In genomic region chr4:138111462-138112000, GRCh38 we compare ENCODE assay signal across 14 cellular contexts.
DNase-seq lines count a peak whose midpoint lies in the region; TF ChIP-seq lines count a peak whose summit lies in the region.
"Had no signal": no experiment of that assay in that cellular context is flagged by ENCODE, and none has a peak within 500 bp of the region (broad histone marks: within the 10 kb centered on the region; RNA-seq: fewer than 3 reads in every experiment).

No MANE protein-coding gene starts in this region.

- no peak for DNase-seq in AG09309 (ENCODE audit: low read depth)
- DNase-seq in brain microvascular endothelial cell, result peak; percentile 34
- DNase-seq in cardiac septum (ENCODE audit: low spot score), result no peak
- no peak for DNase-seq in adrenal gland
- no peak for DNase-seq in activated CD4-positive, alpha-beta T cell treated with anti-CD3 and anti-CD28 coated beads, Interleukin-2, amount 50 U/mL, for 1 hour
- DNase-seq in SHP77 (lab: John Stamatoyannopoulos, UW), result no peak
- DNase-seq: NCI-H1694, NCI-H82, posterior cingulate gyrus had no signal

- H3K27me3 ChIP-seq in HUES6 (ENCODE audit: control insufficient read depth, insufficient read depth, low read length) (no peaks in the 10 kb centered on the region), brain microvascular endothelial cell (replicated peaks) (no peaks in the 10 kb centered on the region), iPS-20b (ENCODE audit: insufficient read depth, low read length) (no peaks in the 10 kb centered on the region), adrenal gland (no peaks in the 10 kb centered on the region)

- H3K9me3 ChIP-seq in HUES6 (ENCODE audit: control insufficient read depth, insufficient read depth, low read depth, low read length) (peaks cover 21% of the 10 kb centered on the region), iPS-20b (ENCODE audit: insufficient read depth, low read depth, low read length) (peaks cover 10% of the 10 kb centered on the region; the same call in 1 of the 2 replicates), adrenal gland (replicated peaks in 1 of 3) (no peaks in the 10 kb centered on the region)

- TF ChIP-seq POLR2A in adrenal gland (IDR thresholded peaks at IDR 0.05), result no peak

- peak; percentile 4 for TF ChIP-seq CTCF in AG09309 (IDR thresholded peaks at IDR 0.05; ENCODE audit: control insufficient read depth, insufficient read depth, low read depth, low read length, missing control alignments)
- no peak for TF ChIP-seq CTCF in brain microvascular endothelial cell (IDR thresholded peaks at IDR 0.05; ENCODE audit: low read depth, low read length, missing control alignments)
- no peak for TF ChIP-seq CTCF in adrenal gland (IDR thresholded peaks at IDR 0.05)

- peak overlapping the region; percentile 29 for H3K9ac ChIP-seq in HUES6 (ENCODE audit: low read length)
- peak overlapping the region; percentile 19; the same call in 1 of the 2 replicates for H3K9ac ChIP-seq in iPS-20b (ENCODE audit: low read depth, low read length)

- H3K4me1 ChIP-seq in HUES6 (ENCODE audit: control insufficient read depth, insufficient read depth, low read length) (peaks cover 40% of the 10 kb centered on the region), iPS-20b (ENCODE audit: insufficient read depth, low read length) (peaks cover 32% of the 10 kb centered on the region; the same call in 1 of the 2 replicates), adrenal gland (replicated peaks in 1 of 2) (no peaks in the 10 kb centered on the region)

- intact Hi-C loops in cardiac septum (cut with DNase I) (no loop called here), adrenal gland (cut with DNase I) (no loop called here)

- in situ Hi-C loops in brain microvascular endothelial cell (cut with HindIII; ENCODE audit: low pct_ligation_motif_present, low sequenced_read_pairs), result no loop called here

- WGBS in adrenal gland, 4 donors, result 80 to 94% (median 88%) methylated on average over 3 of the region's 3 CpGs

- H3K4me3 ChIP-seq in AG09309 (ENCODE audit: control insufficient read depth, low read depth, low read length) (no peak overlapping the region), HUES6 (ENCODE audit: low read depth, low read length) (no peak overlapping the region), brain microvascular endothelial cell (ENCODE audit: low read depth, low read length) (no peak overlapping the region), iPS-20b (ENCODE audit: low read length) (peak overlapping the region; percentile 37; the same call in 1 of the 2 replicates), adrenal gland (no peak overlapping the region)
- H3K4me3 ChIP-seq: GM12878, SK-N-MC had no signal

- H3K27ac ChIP-seq in HUES6 (ENCODE audit: low read depth, low read length), result peak overlapping the region; percentile 88
- peak overlapping the region; percentile 37 for H3K27ac ChIP-seq in brain microvascular endothelial cell
- no peak overlapping the region for H3K27ac ChIP-seq in iPS-20b (ENCODE audit: low read length)
- no peak overlapping the region for H3K27ac ChIP-seq in adrenal gland
- H3K27ac ChIP-seq: SK-N-MC, VCaP had no signal

- H3K36me3 ChIP-seq in HUES6 (ENCODE audit: control insufficient read depth, insufficient read depth, low read length), result no peaks in the 10 kb centered on the region
- no peaks in the 10 kb centered on the region for H3K36me3 ChIP-seq in brain microvascular endothelial cell (replicated peaks)
- no peaks in the 10 kb centered on the region for H3K36me3 ChIP-seq in iPS-20b (ENCODE audit: insufficient read depth, low read depth, low read length)
- no peaks in the 10 kb centered on the region for H3K36me3 ChIP-seq in adrenal gland (replicated peaks in 1 of 2)

Comparison
In these comparisons a context has a peak if more than half of its experiments do, and no peak if none do; other contexts are left out.
1. H3K27ac ChIP-seq: peak in HUES6 (single experiment) and brain microvascular endothelial cell (single experiment); none in iPS-20b (single experiment) and adrenal gland (0 of 5).